Comparison of ENCODE assay signal across 12 cellular contexts in the genomic region with DNA sequence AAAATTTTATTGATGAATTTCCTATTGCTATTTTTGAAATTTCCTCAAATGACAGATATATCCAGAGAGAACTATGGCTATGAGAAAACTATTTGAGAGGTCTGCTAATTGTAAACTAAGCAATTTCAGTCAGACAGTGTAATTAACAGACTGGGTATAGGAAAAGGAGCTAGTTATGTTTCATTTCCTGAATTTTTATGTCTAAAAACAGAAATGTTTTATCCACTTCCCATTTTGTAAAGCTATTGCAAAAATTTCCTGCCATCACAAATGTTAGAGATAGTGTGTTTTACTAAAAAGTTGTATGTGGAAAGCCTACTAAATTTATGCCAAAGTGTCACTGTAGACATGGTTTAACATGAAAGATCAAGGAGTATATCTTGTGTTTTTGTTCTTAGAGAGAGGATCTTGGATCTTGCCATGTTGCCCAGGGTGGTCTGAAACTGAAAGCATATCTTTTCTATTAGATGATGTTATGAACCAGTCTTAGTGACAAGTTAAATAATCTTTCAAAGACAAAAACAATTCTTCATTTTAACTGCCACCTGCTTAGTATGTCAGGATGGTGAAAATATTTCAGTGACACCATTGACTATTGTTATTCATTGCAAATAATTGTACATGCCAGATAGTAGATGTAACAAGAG. TPM values are rescaled to one million over a fixed set of nuclear protein-coding genes. Genes with fewer than 3 reads are reported as not detected.
DNase-seq lines count a peak whose midpoint lies in the region; ATAC-seq, FAIRE-seq and TF ChIP-seq lines count a peak whose summit lies in the region.
"Had no signal": no experiment of that assay in that cellular context is flagged by ENCODE, and none has a peak within 500 bp of the region (broad histone marks: within the 10 kb centered on the region; RNA-seq: fewer than 3 reads in every experiment).

No MANE protein-coding gene starts in this region.

- no peak for TF ChIP-seq POLR2A in Peyer's patch (IDR thresholded peaks at IDR 0.05)

- no peaks in the 10 kb centered on the region for H3K36me3 ChIP-seq in A673 (ENCODE audit: insufficient read depth, low read length, poor library complexity, severe bottlenecking)
- H3K36me3 ChIP-seq in Panc1 (ENCODE audit: control insufficient read depth, insufficient read depth, low read length) = no peaks in the 10 kb centered on the region
- H3K36me3 ChIP-seq in Peyer's patch = no peaks in the 10 kb centered on the region

- no peaks in the 10 kb centered on the region for H3K4me1 Mint-ChIP-seq in activated naive CD4-positive, alpha-beta T cell treated with anti-CD3 and anti-CD28 coated beads, Interleukin-2, amount 10 ng/mL, durations not matched to agents 7 days and 5 days

- H3K27me3 Mint-ChIP-seq in activated naive CD4-positive, alpha-beta T cell treated with anti-CD3 and anti-CD28 coated beads, Interleukin-2, amount 10 ng/mL, durations not matched to agents 7 days and 5 days = peaks cover 6% of the 10 kb centered on the region

- peak; percentile 32 for DNase-seq in A673 (ENCODE audit: low spot score)
- DNase-seq in GM19239 (ENCODE audit: insufficient read length, low spot score) = no peak
- DNase-seq in Panc1 (ENCODE audit: low read depth, low spot score) = no peak
- no peak for DNase-seq in dedifferentiated amniotic fluid mesenchymal stem cell (ENCODE audit: extremely low spot score)
- DNase-seq in activated naive CD4-positive, alpha-beta T cell treated with anti-CD3 and anti-CD28 coated beads, Interleukin-2, amount 10 ng/mL, durations not matched to agents 7 days and 5 days = no peak
- DNase-seq in NCI-H82 (lab: John Stamatoyannopoulos, UW) = no peak
- DNase-seq in Peyer's patch = no peak
- DNase-seq: 8988T, NCI-H1092 treated with DMSO at 0.1 percent for 48 hours had no signal

- no TSS peak for BruUV-seq in A673 (replicated peaks; lab: Mats Ljungman, UMichigan)
- no TSS peak for BruUV-seq in Panc1 (replicated peaks; lab: Mats Ljungman, UMichigan)

- in situ Hi-C loops in Panc1 (cut with HindIII; ENCODE audit: low pct_unique_long_range_greater_than_20kb, low sequenced_read_pairs) = no loop called here

- intact Hi-C loops in A673 (cut with micrococcal nuclease; ENCODE audit: unreplicated experiment) (no loop called here), Panc1 (cut with micrococcal nuclease; ENCODE audit: unreplicated experiment) (no loop called here)

- H3K36me3 Mint-ChIP-seq in activated naive CD4-positive, alpha-beta T cell treated with anti-CD3 and anti-CD28 coated beads, Interleukin-2, amount 10 ng/mL, durations not matched to agents 7 days and 5 days = no peaks in the 10 kb centered on the region
- H3K36me3 Mint-ChIP-seq: activated naive CD8-positive, alpha-beta T cell had no signal

- POLR2A ChIA-PET in A673 (lab: Charles Lee; ENCODE audit: low non-redundant PET) = no interaction called here
- POLR2A ChIA-PET in Panc1 (lab: Charles Lee) = no interaction called here

- no peaks in the 10 kb centered on the region for H3K9me3 ChIP-seq in A673 (ENCODE audit: low read depth, low read length, poor library complexity, severe bottlenecking)
- H3K9me3 ChIP-seq in Panc1 (ENCODE audit: control insufficient read depth, insufficient read depth, low read depth, low read length) = no peaks in the 10 kb centered on the region
- H3K9me3 ChIP-seq in Peyer's patch = no peaks in the 10 kb centered on the region

- H3K27ac ChIP-seq in A673 (ENCODE audit: low read depth, low read length, poor library complexity, severe bottlenecking) (peak overlapping the region; percentile 9), Panc1 (ENCODE audit: low read length) (peak overlapping the region; percentile 4; the same call in 1 of the 2 replicates), Peyer's patch (no peak overlapping the region)

- H3K4me1 ChIP-seq in A673 (ENCODE audit: insufficient read depth, low read length, poor library complexity, severe bottlenecking) = peaks cover 42% of the 10 kb centered on the region
- no peaks in the 10 kb centered on the region for H3K4me1 ChIP-seq in Panc1 (ENCODE audit: control insufficient read depth, insufficient read depth, low read length)
- H3K4me1 ChIP-seq in Peyer's patch = no peaks in the 10 kb centered on the region

- H3K9me3 Mint-ChIP-seq in activated naive CD4-positive, alpha-beta T cell treated with anti-CD3 and anti-CD28 coated beads, Interleukin-2, amount 10 ng/mL, durations not matched to agents 7 days and 5 days = no peaks in the 10 kb centered on the region

- no peak overlapping the region for H3K4me3 Mint-ChIP-seq in activated naive CD4-positive, alpha-beta T cell treated with anti-CD3 and anti-CD28 coated beads, Interleukin-2, amount 10 ng/mL, durations not matched to agents 7 days and 5 days
- H3K4me3 Mint-ChIP-seq: activated naive CD8-positive, alpha-beta T cell had no signal

- no peak overlapping the region for H3K27ac Mint-ChIP-seq in activated naive CD4-positive, alpha-beta T cell treated with anti-CD3 and anti-CD28 coated beads, Interleukin-2, amount 10 ng/mL, durations not matched to agents 7 days and 5 days
- H3K27ac Mint-ChIP-seq: activated naive CD8-positive, alpha-beta T cell had no signal

- ATAC-seq in HG03354 (IDR thresholded peaks at IDR 0.05; ENCODE audit: poor library complexity, severe bottlenecking, unreplicated experiment) = peak; percentile 87
- ATAC-seq in Panc1 = no peak

- CTCF ChIA-PET in A673 (lab: Charles Lee) (no interaction called here), Panc1 (lab: Charles Lee) (no interaction called here)
- CTCF ChIA-PET in activated naive CD4-positive, alpha-beta T cell treated with anti-CD3 and anti-CD28 coated beads, Interleukin-2, amount 10 ng/mL, durations not matched to agents 7 days and 5 days (lab: Charles Lee) = interaction anchor here (0.5 kb wide), 1 partner anchor 20 kb away, joined by 3 read pairs; no protein-coding TSS in a partner anchor

- H3K4me3 ChIP-seq in A673 (ENCODE audit: low read depth, low read length, poor library complexity, severe bottlenecking) (no peak overlapping the region), Panc1 (ENCODE audit: low read depth in 2 of 2, low read length in 2 of 2) (no peak overlapping the region), Peyer's patch (no peak overlapping the region)

- H3K27me3 ChIP-seq in A673 (replicated peaks; ENCODE audit: insufficient read depth, low read depth, low read length, poor library complexity) (no peaks in the 10 kb centered on the region), Panc1 (ENCODE audit: control insufficient read depth, insufficient read depth, low read length) (no peaks in the 10 kb centered on the region), Peyer's patch (no peaks in the 10 kb centered on the region)

- no peak for TF ChIP-seq CTCF in A673 (conservative IDR thresholded peaks at IDR 0.05; ENCODE audit: low read depth, low read length)
- no peak for TF ChIP-seq CTCF in Panc1 (IDR thresholded peaks at IDR 0.05)
- TF ChIP-seq CTCF in Peyer's patch (IDR thresholded peaks at IDR 0.05) = no peak

- peak; percentile 64 for FAIRE-seq in GM19239 (lab: Jason Lieb, UNC)
- FAIRE-seq: D721Med had no signal

RNA-seq across cellular contexts. Expression of gene ITPRID2, which starts 40.5 kb away (rescaled TPM):
- total RNA-seq in A673 (2021) (141 and 149 TPM in 2 replicates), Panc1 (2021; ENCODE audit: unreplicated experiment) (261 TPM), Peyer's patch (100 to 1,000 TPM in 3 of 4 donors, 10 to 100 TPM in 1; 69.3 to 175 (median 123) TPM)
- polyA plus RNA-seq in Panc1 (2012; ENCODE audit: insufficient read length) = 171 TPM

Comparison
In these comparisons a context has a peak if more than half of its experiments do, and no peak if none do; other contexts are left out.
1. H3K27ac ChIP-seq: peak in A673 (single experiment) and Panc1 (single experiment); none in Peyer's patch (0 of 4).